Comparison of ENCODE assay signal across 14 cellular contexts in genomic region chr1:41724248-41724647, GRCh38.
A peak's percentile ranks its signal among the peaks of the same experiment; 100 is the strongest.
DNase-seq lines count a peak whose midpoint lies in the region; FAIRE-seq and TF ChIP-seq lines count a peak whose summit lies in the region.
"Had no signal": no experiment of that assay in that cellular context is flagged by ENCODE, and none has a peak within 500 bp of the region (broad histone marks: within the 10 kb centered on the region; RNA-seq: fewer than 3 reads in every experiment).

No MANE protein-coding gene starts in this region.

- intact Hi-C loops in endothelial cell of umbilical vein (cut with micrococcal nuclease), result loop anchor here (1.0 to 10.0 kb wide), 3 partner anchors 10 to 311 kb away; no protein-coding TSS in a partner anchor

- H3K4me3 Mint-ChIP-seq in neural crest cell, result no peak overlapping the region
- H3K4me3 Mint-ChIP-seq: H9, IgD-negative memory B cell had no signal

- H3K36me3 Mint-ChIP-seq in neural crest cell (ENCODE audit: low read depth), result no peaks in the 10 kb centered on the region
- H3K36me3 Mint-ChIP-seq: IgD-negative memory B cell had no signal

- dilution Hi-C loops in endothelial cell of umbilical vein (cut with MboI; ENCODE audit: extremely low pct_ligation_motif_present, low sequenced_read_pairs), result no loop called here

- H3K27me3 ChIP-seq in endothelial cell of umbilical vein (ENCODE audit: control insufficient read depth in 2 of 2, insufficient read depth in 2 of 2, low read length in 2 of 2), result no peaks in the 10 kb centered on the region

- no peaks in the 10 kb centered on the region for H3K79me2 ChIP-seq in endothelial cell of umbilical vein (ENCODE audit: control insufficient read depth, insufficient read depth, low read length)

- no peak for DNase-seq in GM12891 (ENCODE audit: insufficient read length, low spot score)
- DNase-seq in NCI-H69 (lab: John Stamatoyannopoulos, UW), result peak; percentile 37
- peak; percentile 89 for DNase-seq in endothelial cell of umbilical vein (ENCODE audit: low read depth, low spot score)
- no peak for DNase-seq in neural crest cell (ENCODE audit: low read depth, low spot score)
- DNase-seq in NCI-H510A treated with DMSO at 0.1 percent for 48 hours (lab: John Stamatoyannopoulos, UW), result no peak
- no peak for DNase-seq in AML-193 (lab: John Stamatoyannopoulos, UW)
- no peak for DNase-seq in NCI-H524 treated with DMSO at 0.1 percent for 48 hours (lab: John Stamatoyannopoulos, UW)
- no peak for DNase-seq in NCI-H226
- DNase-seq: C1 segment of cervical spinal cord, H9, NCI-H1417, NCI-H2081, SIG-M5 had no signal

- H2AFZ ChIP-seq in endothelial cell of umbilical vein (ENCODE audit: low read depth, low read length), result peak overlapping the region; percentile 16

- no peaks in the 10 kb centered on the region for H3K36me3 ChIP-seq in endothelial cell of umbilical vein (ENCODE audit: control insufficient read depth in 2 of 2, extremely low read depth in 1 of 2, insufficient read depth in 2 of 2, low read length in 2 of 2)

- BruUV-seq in endothelial cell of umbilical vein (replicated peaks; lab: Mats Ljungman, UMichigan), result no TSS peak

- peak overlapping the region; percentile 22 for H3K27ac ChIP-seq in endothelial cell of umbilical vein (ENCODE audit: insufficient read depth, low read depth, low read length)

- FAIRE-seq in GM12891 (lab: Jason Lieb, UNC) (peak; percentile 52), endothelial cell of umbilical vein (lab: Jason Lieb, UNC) (peak; percentile 99)

- no peaks in the 10 kb centered on the region for H4K20me1 ChIP-seq in endothelial cell of umbilical vein (replicated peaks; ENCODE audit: control insufficient read depth, extremely low read depth, insufficient read depth, low read length)

- TF ChIP-seq CTCF in endothelial cell of umbilical vein (IDR thresholded peaks at IDR 0.05; ENCODE audit: extremely low read depth in 1 of 2, insufficient read depth in 1 of 2, low read depth in 1 of 2, low read length in 2 of 2), result no peak
- no peak for TF ChIP-seq CTCF in neural crest cell (conservative IDR thresholded peaks at IDR 0.05)

- POLR2A ChIA-PET in endothelial cell of umbilical vein (lab: Charles Lee), result no interaction called here

- no peak overlapping the region for H3K9ac ChIP-seq in endothelial cell of umbilical vein (replicated peaks; ENCODE audit: extremely low read depth, insufficient read depth, low read length)

- peaks cover 31% of the 10 kb centered on the region for H3K4me1 ChIP-seq in endothelial cell of umbilical vein (ENCODE audit: control insufficient read depth, extremely low read depth, insufficient read depth, low read length)

- H3K27ac Mint-ChIP-seq in neural crest cell (ENCODE audit: unreplicated experiment), result peak overlapping the region; percentile 50

- H3K9me1 ChIP-seq in endothelial cell of umbilical vein (replicated peaks; ENCODE audit: control insufficient read depth, extremely low read depth, insufficient read depth, low read length), result no peaks in the 10 kb centered on the region

- H3K4me1 Mint-ChIP-seq in neural crest cell, result no peaks in the 10 kb centered on the region

- CTCF ChIA-PET in endothelial cell of umbilical vein (lab: Charles Lee), result interaction anchor here (0.7 to 2.2 kb wide), 6 partner anchors 9 to 440 kb away, joined by 3 to 13 read pairs (median 4); no protein-coding TSS in a partner anchor

- H3K4me2 ChIP-seq in endothelial cell of umbilical vein (ENCODE audit: insufficient read depth, low read length), result peak overlapping the region; percentile 27

- H3K27me3 Mint-ChIP-seq in neural crest cell (ENCODE audit: low read depth), result no peaks in the 10 kb centered on the region
- H3K27me3 Mint-ChIP-seq: IgD-negative memory B cell had no signal

- no peak overlapping the region for H3K4me3 ChIP-seq in endothelial cell of umbilical vein (replicated peaks in 1 of 3; ENCODE audit: insufficient read depth in 1 of 3, low read depth in 1 of 3, low read length in 3 of 3)

- no peaks in the 10 kb centered on the region for H3K9me3 Mint-ChIP-seq in neural crest cell
- H3K9me3 Mint-ChIP-seq: H9, IgD-negative memory B cell had no signal

- TF ChIP-seq POLR2A in GM12891 (IDR thresholded peaks at IDR 0.05; ENCODE audit: low read depth, low read length), result no peak
- no peak for TF ChIP-seq POLR2A in endothelial cell of umbilical vein (IDR thresholded peaks at IDR 0.05; ENCODE audit: low read depth, low read length)

- no peaks in the 10 kb centered on the region for H3K9me3 ChIP-seq in endothelial cell of umbilical vein (replicated peaks; ENCODE audit: control insufficient read depth, insufficient read depth, low read length)

TF ChIP-seq in GM12891, 5 proteins besides CTCF, POLR2A, EP300 and RAD21:
- TF ChIP-seq PAX5 (IDR thresholded peaks at IDR 0.05; ENCODE audit: insufficient read depth, low read length, severe bottlenecking) (no peak), SPI1 (IDR thresholded peaks at IDR 0.05; ENCODE audit: low read depth, low read length) (no peak), POU2F2 (IDR thresholded peaks at IDR 0.05; ENCODE audit: low read depth, low read length) (no peak), TAF1 (IDR thresholded peaks at IDR 0.05; ENCODE audit: low read depth, low read length) (no peak), POLR2AphosphoS5 (IDR thresholded peaks at IDR 0.05; ENCODE audit: low read depth, low read length) (no peak)

TF ChIP-seq in endothelial cell of umbilical vein, 7 proteins besides CTCF, POLR2A, EP300 and RAD21:
- TF ChIP-seq MAX (IDR thresholded peaks at IDR 0.05; ENCODE audit: insufficient read depth, insufficient read length) (no peak), POLR2AphosphoS5 (IDR thresholded peaks at IDR 0.05; ENCODE audit: insufficient read depth, low read depth, low read length) (peak; percentile 46)

Comparison
In these comparisons a context has a peak if more than half of its experiments do, and no peak if none do; other contexts are left out.
1. DNase-seq: peak in NCI-H69 (single experiment) and endothelial cell of umbilical vein (single experiment); none in GM12891 (single experiment), neural crest cell (single experiment), NCI-H510A treated with DMSO at 0.1 percent for 48 hours (single experiment), AML-193 (0 of 2), NCI-H524 treated with DMSO at 0.1 percent for 48 hours (single experiment) and NCI-H226 (single experiment).